Comparison of ENCODE assay signal across 23 cellular contexts in the genomic region with DNA sequence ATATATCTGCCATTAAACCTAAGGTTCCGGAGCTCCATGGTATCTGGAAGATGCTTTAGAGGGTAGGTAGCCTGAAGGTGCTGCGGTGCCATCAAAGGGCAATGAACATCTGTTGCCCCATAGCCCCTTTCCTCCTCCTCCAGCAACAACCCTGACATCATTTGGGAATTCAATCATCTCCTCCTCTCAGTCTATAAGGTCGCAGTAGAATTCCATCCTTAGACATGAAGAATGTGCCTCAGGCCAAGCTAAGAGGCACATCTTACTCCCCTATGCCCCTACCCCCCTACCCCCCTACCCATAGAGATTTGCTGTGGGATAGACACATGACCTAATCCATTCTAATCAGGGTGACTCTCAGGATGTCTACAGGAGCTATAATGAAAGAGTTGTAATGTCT.
"Had no signal": no experiment of that assay in that cellular context is flagged by ENCODE, and none has a peak within 500 bp of the region (broad histone marks: within the 10 kb centered on the region; RNA-seq: fewer than 3 reads in every experiment).

No MANE protein-coding gene starts in this region.

- H3K36me3 ChIP-seq: colonic mucosa, esophagus muscularis mucosa, esophagus squamous epithelium, gastrocnemius medialis, gastroesophageal sphincter, heart left ventricle had no signal

- H3K4me3 ChIP-seq: colonic mucosa, coronary artery, dorsolateral prefrontal cortex, esophagus muscularis mucosa, esophagus squamous epithelium, gastrocnemius medialis, gastroesophageal sphincter, heart left ventricle had no signal

- H3K9me3 ChIP-seq: colonic mucosa, esophagus muscularis mucosa, esophagus squamous epithelium, gastrocnemius medialis, gastroesophageal sphincter, heart left ventricle had no signal

- H3K4me1 ChIP-seq: colonic mucosa, esophagus muscularis mucosa, esophagus squamous epithelium, foreskin keratinocyte, gastrocnemius medialis, gastroesophageal sphincter had no signal

- DNase-seq: colonic mucosa; cortex of kidney; dermis blood vessel endothelial cell; dorsolateral prefrontal cortex; effector CD4-positive, alpha-beta T cell; effector CD8-positive, alpha-beta T cell; effector memory CD4-positive, alpha-beta T cell; effector memory CD8-positive, alpha-beta T cell; endodermal cell; erythroblast; esophagus squamous epithelium; foreskin fibroblast; foreskin keratinocyte; foreskin melanocyte; gastrocnemius medialis; glutamatergic neuron; head of caudate nucleus; heart left ventricle had no signal

- H3K27ac ChIP-seq: colonic mucosa, coronary artery, epithelial cell of prostate, esophagus muscularis mucosa, esophagus squamous epithelium, foreskin keratinocyte, gastrocnemius medialis, gastroesophageal sphincter, heart left ventricle had no signal

- ATAC-seq: effector memory CD8-positive, alpha-beta T cell; esophagus mucosa; foreskin keratinocyte; gastrocnemius medialis; gastroesophageal sphincter; heart left ventricle had no signal

- H3K27me3 ChIP-seq: colonic mucosa, dorsolateral prefrontal cortex, esophagus muscularis mucosa, esophagus squamous epithelium, foreskin keratinocyte, gastrocnemius medialis, gastroesophageal sphincter, heart left ventricle had no signal
